In the genomic region with DNA sequence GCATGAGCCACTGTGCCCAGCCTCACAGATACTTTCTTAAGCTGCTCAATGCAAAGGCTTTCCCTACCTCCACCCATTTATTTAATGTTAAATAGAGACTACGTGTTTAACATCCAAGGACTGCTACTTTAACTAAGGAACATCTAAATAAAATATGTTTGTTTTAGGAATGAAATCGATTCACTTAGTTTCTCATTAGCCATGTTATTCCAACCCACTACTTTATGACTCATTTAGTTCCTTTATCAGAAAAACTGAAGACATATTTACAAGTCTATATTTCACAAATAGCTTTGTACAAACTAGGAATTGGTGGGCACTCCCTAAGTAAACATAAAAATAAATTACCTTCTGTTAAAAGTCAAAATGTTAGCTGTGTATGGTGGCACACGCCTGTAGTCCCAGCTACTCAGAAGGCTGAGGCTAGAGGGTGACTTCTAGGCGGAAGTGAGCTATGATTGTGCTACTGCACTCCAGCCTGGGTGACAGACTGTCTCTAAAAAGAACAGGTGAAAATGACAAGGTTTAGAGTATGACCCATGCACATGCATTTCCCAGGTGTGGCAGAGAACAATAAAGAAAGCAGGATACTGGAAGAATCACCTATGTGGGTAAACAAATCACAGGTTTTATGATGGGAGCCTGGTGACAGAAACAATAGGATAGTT, we compare ENCODE assay signal across 1 cellular context.
TF ChIP-seq lines count a peak whose summit lies in the region.

No MANE protein-coding gene starts in this region.

TF ChIP-seq in K562, 482 proteins besides CTCF, POLR2A, EP300 and RAD21:
- no peak for TF ChIP-seq ZFP1 (CRISPR knock-in tag; IDR thresholded peaks at IDR 0.05)
- TF ChIP-seq ELF1 (tag; IDR thresholded peaks at IDR 0.05) = no peak
- TF ChIP-seq ZNF324 (CRISPR knock-in tag; IDR thresholded peaks at IDR 0.05) = no peak
- TF ChIP-seq, protein P1, sequence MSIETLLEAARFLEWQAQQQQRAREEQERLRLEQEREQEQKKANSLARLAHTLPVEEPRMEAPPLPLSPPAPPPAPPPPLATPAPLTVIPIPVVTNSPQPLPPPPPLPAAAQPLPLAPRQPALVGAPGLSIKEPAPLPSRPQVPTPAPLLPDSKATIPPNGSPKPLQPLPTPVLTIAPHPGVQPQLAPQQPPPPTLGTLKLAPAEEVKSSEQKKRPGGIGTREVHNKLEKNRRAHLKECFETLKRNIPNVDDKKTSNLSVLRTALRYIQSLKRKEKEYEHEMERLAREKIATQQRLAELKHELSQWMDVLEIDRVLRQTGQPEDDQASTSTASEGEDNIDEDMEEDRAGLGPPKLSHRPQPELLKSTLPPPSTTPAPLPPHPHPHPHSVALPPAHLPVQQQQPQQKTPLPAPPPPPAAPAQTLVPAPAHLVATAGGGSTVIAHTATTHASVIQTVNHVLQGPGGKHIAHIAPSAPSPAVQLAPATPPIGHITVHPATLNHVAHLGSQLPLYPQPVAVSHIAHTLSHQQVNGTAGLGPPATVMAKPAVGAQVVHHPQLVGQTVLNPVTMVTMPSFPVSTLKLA (conservative IDR thresholded peaks at IDR 0.05) = no peak
- TF ChIP-seq, protein P2, sequence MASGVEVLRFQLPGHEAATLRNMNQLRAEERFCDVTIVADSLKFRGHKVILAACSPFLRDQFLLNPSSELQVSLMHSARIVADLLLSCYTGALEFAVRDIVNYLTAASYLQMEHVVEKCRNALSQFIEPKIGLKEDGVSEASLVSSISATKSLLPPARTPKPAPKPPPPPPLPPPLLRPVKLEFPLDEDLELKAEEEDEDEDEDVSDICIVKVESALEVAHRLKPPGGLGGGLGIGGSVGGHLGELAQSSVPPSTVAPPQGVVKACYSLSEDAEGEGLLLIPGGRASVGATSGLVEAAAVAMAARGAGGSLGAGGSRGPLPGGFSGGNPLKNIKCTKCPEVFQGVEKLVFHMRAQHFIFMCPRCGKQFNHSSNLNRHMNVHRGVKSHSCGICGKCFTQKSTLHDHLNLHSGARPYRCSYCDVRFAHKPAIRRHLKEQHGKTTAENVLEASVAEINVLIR (CRISPR knock-in tag; IDR thresholded peaks at IDR 0.05) = no peak
- no peak for TF ChIP-seq SAP30 (IDR thresholded peaks at IDR 0.05; ENCODE audit: borderline replicate concordance, insufficient read depth, low read depth, low read length, poor library complexity, severe bottlenecking)
- TF ChIP-seq, protein P3, sequence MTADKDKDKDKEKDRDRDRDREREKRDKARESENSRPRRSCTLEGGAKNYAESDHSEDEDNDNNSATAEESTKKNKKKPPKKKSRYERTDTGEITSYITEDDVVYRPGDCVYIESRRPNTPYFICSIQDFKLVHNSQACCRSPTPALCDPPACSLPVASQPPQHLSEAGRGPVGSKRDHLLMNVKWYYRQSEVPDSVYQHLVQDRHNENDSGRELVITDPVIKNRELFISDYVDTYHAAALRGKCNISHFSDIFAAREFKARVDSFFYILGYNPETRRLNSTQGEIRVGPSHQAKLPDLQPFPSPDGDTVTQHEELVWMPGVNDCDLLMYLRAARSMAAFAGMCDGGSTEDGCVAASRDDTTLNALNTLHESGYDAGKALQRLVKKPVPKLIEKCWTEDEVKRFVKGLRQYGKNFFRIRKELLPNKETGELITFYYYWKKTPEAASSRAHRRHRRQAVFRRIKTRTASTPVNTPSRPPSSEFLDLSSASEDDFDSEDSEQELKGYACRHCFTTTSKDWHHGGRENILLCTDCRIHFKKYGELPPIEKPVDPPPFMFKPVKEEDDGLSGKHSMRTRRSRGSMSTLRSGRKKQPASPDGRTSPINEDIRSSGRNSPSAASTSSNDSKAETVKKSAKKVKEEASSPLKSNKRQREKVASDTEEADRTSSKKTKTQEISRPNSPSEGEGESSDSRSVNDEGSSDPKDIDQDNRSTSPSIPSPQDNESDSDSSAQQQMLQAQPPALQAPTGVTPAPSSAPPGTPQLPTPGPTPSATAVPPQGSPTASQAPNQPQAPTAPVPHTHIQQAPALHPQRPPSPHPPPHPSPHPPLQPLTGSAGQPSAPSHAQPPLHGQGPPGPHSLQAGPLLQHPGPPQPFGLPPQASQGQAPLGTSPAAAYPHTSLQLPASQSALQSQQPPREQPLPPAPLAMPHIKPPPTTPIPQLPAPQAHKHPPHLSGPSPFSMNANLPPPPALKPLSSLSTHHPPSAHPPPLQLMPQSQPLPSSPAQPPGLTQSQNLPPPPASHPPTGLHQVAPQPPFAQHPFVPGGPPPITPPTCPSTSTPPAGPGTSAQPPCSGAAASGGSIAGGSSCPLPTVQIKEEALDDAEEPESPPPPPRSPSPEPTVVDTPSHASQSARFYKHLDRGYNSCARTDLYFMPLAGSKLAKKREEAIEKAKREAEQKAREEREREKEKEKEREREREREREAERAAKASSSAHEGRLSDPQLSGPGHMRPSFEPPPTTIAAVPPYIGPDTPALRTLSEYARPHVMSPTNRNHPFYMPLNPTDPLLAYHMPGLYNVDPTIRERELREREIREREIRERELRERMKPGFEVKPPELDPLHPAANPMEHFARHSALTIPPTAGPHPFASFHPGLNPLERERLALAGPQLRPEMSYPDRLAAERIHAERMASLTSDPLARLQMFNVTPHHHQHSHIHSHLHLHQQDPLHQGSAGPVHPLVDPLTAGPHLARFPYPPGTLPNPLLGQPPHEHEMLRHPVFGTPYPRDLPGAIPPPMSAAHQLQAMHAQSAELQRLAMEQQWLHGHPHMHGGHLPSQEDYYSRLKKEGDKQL (CRISPR knock-in tag; IDR thresholded peaks at IDR 0.05; ENCODE audit: borderline replicate concordance) = no peak
- TF ChIP-seq, protein P4, sequence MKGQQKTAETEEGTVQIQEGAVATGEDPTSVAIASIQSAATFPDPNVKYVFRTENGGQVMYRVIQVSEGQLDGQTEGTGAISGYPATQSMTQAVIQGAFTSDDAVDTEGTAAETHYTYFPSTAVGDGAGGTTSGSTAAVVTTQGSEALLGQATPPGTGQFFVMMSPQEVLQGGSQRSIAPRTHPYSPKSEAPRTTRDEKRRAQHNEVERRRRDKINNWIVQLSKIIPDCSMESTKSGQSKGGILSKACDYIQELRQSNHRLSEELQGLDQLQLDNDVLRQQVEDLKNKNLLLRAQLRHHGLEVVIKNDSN (CRISPR knock-in tag; IDR thresholded peaks at IDR 0.05) = no peak
- no peak for TF ChIP-seq ZC3H11A (IDR thresholded peaks at IDR 0.05; ENCODE audit: low read depth, low read length)
- TF ChIP-seq TBP (optimal IDR thresholded peaks at IDR 0.05; ENCODE audit: low read depth, low read length) = no peak
- TF ChIP-seq MEF2A (IDR thresholded peaks at IDR 0.05; ENCODE audit: control insufficient read depth, low read depth, low read length) = no peak
- no peak for TF ChIP-seq XRCC4 (IDR thresholded peaks at IDR 0.05; ENCODE audit: extremely low read depth, insufficient read depth, insufficient read length)
- TF ChIP-seq TEAD2 (tag; IDR thresholded peaks at IDR 0.05) = no peak
- no peak for TF ChIP-seq SIN3B (IDR thresholded peaks at IDR 0.05; ENCODE audit: low read depth)
- TF ChIP-seq HCFC1 (IDR thresholded peaks at IDR 0.05; ENCODE audit: low read depth, low read length) = no peak
